1 cellular context compared by ENCODE assay signal in genomic region chr17:40362696-40363479, GRCh38.
TF ChIP-seq lines count a peak whose summit lies in the region.

No MANE protein-coding gene starts in this region.

TF ChIP-seq in GM12878, 131 proteins besides CTCF, POLR2A, EP300 and RAD21 (continued from another document and continues in another):
- 0 out of 4 replicates have a peak, but pooled peaks of 1 of the 2 experiments have one; percentile 11 for TF ChIP-seq SRF (IDR thresholded peaks at IDR 0.05; ENCODE audit: low read depth in 2 of 2, low read length in 2 of 2)
- no peak for TF ChIP-seq PBX3 (IDR thresholded peaks at IDR 0.05; ENCODE audit: insufficient replicate concordance, low read depth, low read length)
- no peak for TF ChIP-seq SREBF2 (IDR thresholded peaks at IDR 0.05; ENCODE audit: low read length)
- no peak for TF ChIP-seq HCFC1 (IDR thresholded peaks at IDR 0.05; ENCODE audit: low read length)
- TF ChIP-seq PAX5 (IDR thresholded peaks at IDR 0.05; ENCODE audit: borderline replicate concordance, low read depth, low read length): no peak
- no peak for TF ChIP-seq KAT2A (conservative IDR thresholded peaks at IDR 0.05; ENCODE audit: control insufficient read depth, low read depth, low read length)
- 0 out of 2 replicates have a peak, but pooled peaks have one; percentile 14 for TF ChIP-seq ZNF592 (IDR thresholded peaks at IDR 0.05)
- peak; percentile 86 for TF ChIP-seq GATAD2B (conservative IDR thresholded peaks at IDR 0.05; ENCODE audit: low read depth)
- TF ChIP-seq YBX1 (IDR thresholded peaks at IDR 0.05): no peak
- no peak for TF ChIP-seq MEF2A (IDR thresholded peaks at IDR 0.05; ENCODE audit: insufficient read depth, low read depth, low read length)
- no peak for TF ChIP-seq PML (IDR thresholded peaks at IDR 0.05; ENCODE audit: low read length)
- no peak for TF ChIP-seq POU2F2 (IDR thresholded peaks at IDR 0.05; ENCODE audit: borderline replicate concordance, low read depth, low read length)
- TF ChIP-seq EED (IDR thresholded peaks at IDR 0.05; ENCODE audit: low read depth): 0 out of 2 replicates have a peak, but pooled peaks have one; percentile 22
- no peak for TF ChIP-seq JUND (IDR thresholded peaks at IDR 0.05; ENCODE audit: low read depth, low read length)
- TF ChIP-seq MYC (IDR thresholded peaks at IDR 0.05; ENCODE audit: insufficient read depth, insufficient read length, insufficient replicate concordance, low read length, severe bottlenecking): no peak
- peak; percentile 82 for TF ChIP-seq IKZF1 (conservative IDR thresholded peaks at IDR 0.05)
- TF ChIP-seq EGR1 (IDR thresholded peaks at IDR 0.05; ENCODE audit: borderline replicate concordance in 1 of 2, low read depth in 2 of 2, low read length in 2 of 2): peak in 1 of 2 experiments; percentile 57; a peak in 1 of 3 replicates
- no peak for TF ChIP-seq NRF1 (conservative IDR thresholded peaks at IDR 0.05; ENCODE audit: low read depth, low read length)
- no peak for TF ChIP-seq GABPA (IDR thresholded peaks at IDR 0.05; ENCODE audit: low read depth)
- TF ChIP-seq MXI1 (IDR thresholded peaks at IDR 0.05; ENCODE audit: low read depth, low read length): 0 out of 2 replicates have a peak, but pooled peaks have one; percentile 13
- TF ChIP-seq EZH2 (IDR thresholded peaks at IDR 0.05; ENCODE audit: borderline replicate concordance, control insufficient read depth, low read depth, low read length): no peak
- TF ChIP-seq, protein P1, sequence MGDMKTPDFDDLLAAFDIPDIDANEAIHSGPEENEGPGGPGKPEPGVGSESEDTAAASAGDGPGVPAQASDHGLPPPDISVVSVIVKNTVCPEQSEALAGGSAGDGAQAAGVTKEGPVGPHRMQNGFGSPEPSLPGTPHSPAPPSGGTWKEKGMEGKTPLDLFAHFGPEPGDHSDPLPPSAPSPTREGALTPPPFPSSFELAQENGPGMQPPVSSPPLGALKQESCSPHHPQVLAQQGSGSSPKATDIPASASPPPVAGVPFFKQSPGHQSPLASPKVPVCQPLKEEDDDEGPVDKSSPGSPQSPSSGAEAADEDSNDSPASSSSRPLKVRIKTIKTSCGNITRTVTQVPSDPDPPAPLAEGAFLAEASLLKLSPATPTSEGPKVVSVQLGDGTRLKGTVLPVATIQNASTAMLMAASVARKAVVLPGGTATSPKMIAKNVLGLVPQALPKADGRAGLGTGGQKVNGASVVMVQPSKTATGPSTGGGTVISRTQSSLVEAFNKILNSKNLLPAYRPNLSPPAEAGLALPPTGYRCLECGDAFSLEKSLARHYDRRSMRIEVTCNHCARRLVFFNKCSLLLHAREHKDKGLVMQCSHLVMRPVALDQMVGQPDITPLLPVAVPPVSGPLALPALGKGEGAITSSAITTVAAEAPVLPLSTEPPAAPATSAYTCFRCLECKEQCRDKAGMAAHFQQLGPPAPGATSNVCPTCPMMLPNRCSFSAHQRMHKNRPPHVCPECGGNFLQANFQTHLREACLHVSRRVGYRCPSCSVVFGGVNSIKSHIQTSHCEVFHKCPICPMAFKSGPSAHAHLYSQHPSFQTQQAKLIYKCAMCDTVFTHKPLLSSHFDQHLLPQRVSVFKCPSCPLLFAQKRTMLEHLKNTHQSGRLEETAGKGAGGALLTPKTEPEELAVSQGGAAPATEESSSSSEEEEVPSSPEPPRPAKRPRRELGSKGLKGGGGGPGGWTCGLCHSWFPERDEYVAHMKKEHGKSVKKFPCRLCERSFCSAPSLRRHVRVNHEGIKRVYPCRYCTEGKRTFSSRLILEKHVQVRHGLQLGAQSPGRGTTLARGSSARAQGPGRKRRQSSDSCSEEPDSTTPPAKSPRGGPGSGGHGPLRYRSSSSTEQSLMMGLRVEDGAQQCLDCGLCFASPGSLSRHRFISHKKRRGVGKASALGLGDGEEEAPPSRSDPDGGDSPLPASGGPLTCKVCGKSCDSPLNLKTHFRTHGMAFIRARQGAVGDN (IDR thresholded peaks at IDR 0.05): no peak; the same call in 1 of the 2 replicates
- no peak for TF ChIP-seq ZNF384 (IDR thresholded peaks at IDR 0.05; ENCODE audit: borderline replicate concordance, low read depth, low read length)
- 0 out of 2 replicates have a peak, but pooled peaks have one; percentile 61 for TF ChIP-seq MAX (IDR thresholded peaks at IDR 0.05; ENCODE audit: low read depth, low read length)
- peak; percentile 69 for TF ChIP-seq LARP7 (IDR thresholded peaks at IDR 0.05)
- TF ChIP-seq CHD1 (IDR thresholded peaks at IDR 0.05; ENCODE audit: low read depth, low read length): no peak
- no peak for TF ChIP-seq HDGF (IDR thresholded peaks at IDR 0.05)
- peak; percentile 61; the same call in 1 of the 2 replicates for TF ChIP-seq YY1 (IDR thresholded peaks at IDR 0.05; ENCODE audit: low read depth, low read length)
- peak in 1 of 2 experiments; percentile 25; a peak in 1 of 4 replicates for TF ChIP-seq ETV6 (conservative IDR thresholded peaks at IDR 0.05 in 1 of 2, IDR thresholded peaks at IDR 0.05 in 1 of 2; ENCODE audit: borderline replicate concordance in 1 of 2, low read depth in 1 of 2)
- peak; percentile 80; the same call in 1 of the 2 replicates for TF ChIP-seq RB1 (IDR thresholded peaks at IDR 0.05; ENCODE audit: borderline replicate concordance)
- no peak for TF ChIP-seq SMAD1 (IDR thresholded peaks at IDR 0.05; ENCODE audit: low read depth, partially characterized antibody)
- TF ChIP-seq TCF7 (IDR thresholded peaks at IDR 0.05; ENCODE audit: borderline replicate concordance): no peak
- no peak for TF ChIP-seq SREBF1 (IDR thresholded peaks at IDR 0.05; ENCODE audit: low read length)
- TF ChIP-seq, protein P2, sequence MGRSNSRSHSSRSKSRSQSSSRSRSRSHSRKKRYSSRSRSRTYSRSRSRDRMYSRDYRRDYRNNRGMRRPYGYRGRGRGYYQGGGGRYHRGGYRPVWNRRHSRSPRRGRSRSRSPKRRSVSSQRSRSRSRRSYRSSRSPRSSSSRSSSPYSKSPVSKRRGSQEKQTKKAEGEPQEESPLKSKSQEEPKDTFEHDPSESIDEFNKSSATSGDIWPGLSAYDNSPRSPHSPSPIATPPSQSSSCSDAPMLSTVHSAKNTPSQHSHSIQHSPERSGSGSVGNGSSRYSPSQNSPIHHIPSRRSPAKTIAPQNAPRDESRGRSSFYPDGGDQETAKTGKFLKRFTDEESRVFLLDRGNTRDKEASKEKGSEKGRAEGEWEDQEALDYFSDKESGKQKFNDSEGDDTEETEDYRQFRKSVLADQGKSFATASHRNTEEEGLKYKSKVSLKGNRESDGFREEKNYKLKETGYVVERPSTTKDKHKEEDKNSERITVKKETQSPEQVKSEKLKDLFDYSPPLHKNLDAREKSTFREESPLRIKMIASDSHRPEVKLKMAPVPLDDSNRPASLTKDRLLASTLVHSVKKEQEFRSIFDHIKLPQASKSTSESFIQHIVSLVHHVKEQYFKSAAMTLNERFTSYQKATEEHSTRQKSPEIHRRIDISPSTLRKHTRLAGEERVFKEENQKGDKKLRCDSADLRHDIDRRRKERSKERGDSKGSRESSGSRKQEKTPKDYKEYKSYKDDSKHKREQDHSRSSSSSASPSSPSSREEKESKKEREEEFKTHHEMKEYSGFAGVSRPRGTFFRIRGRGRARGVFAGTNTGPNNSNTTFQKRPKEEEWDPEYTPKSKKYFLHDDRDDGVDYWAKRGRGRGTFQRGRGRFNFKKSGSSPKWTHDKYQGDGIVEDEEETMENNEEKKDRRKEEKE (IDR thresholded peaks at IDR 0.05): no peak
- no peak for TF ChIP-seq TBL1XR1 (IDR thresholded peaks at IDR 0.05; ENCODE audit: low read depth, low read length)
- no peak for TF ChIP-seq HSF1 (IDR thresholded peaks at IDR 0.05; ENCODE audit: low read depth, low read length)
- no peak for TF ChIP-seq MLLT1 (IDR thresholded peaks at IDR 0.05)
- TF ChIP-seq, protein P3, sequence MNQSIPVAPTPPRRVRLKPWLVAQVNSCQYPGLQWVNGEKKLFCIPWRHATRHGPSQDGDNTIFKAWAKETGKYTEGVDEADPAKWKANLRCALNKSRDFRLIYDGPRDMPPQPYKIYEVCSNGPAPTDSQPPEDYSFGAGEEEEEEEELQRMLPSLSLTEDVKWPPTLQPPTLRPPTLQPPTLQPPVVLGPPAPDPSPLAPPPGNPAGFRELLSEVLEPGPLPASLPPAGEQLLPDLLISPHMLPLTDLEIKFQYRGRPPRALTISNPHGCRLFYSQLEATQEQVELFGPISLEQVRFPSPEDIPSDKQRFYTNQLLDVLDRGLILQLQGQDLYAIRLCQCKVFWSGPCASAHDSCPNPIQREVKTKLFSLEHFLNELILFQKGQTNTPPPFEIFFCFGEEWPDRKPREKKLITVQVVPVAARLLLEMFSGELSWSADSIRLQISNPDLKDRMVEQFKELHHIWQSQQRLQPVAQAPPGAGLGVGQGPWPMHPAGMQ (IDR thresholded peaks at IDR 0.05; ENCODE audit: borderline replicate concordance): no peak
- TF ChIP-seq KDM1A (IDR thresholded peaks at IDR 0.05; ENCODE audit: borderline replicate concordance): no peak
- TF ChIP-seq, protein P4, sequence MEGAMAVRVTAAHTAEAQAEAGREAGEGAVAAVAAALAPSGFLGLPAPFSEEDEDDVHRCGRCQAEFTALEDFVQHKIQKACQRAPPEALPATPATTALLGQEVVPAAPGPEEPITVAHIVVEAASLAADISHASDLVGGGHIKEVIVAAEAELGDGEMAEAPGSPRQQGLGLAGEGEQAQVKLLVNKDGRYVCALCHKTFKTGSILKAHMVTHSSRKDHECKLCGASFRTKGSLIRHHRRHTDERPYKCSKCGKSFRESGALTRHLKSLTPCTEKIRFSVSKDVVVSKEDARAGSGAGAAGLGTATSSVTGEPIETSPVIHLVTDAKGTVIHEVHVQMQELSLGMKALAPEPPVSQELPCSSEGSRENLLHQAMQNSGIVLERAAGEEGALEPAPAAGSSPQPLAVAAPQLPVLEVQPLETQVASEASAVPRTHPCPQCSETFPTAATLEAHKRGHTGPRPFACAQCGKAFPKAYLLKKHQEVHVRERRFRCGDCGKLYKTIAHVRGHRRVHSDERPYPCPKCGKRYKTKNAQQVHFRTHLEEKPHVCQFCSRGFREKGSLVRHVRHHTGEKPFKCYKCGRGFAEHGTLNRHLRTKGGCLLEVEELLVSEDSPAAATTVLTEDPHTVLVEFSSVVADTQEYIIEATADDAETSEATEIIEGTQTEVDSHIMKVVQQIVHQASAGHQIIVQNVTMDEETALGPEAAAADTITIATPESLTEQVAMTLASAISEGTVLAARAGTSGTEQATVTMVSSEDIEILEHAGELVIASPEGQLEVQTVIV (IDR thresholded peaks at IDR 0.05; ENCODE audit: borderline replicate concordance, partially characterized antibody): no peak
- TF ChIP-seq NR2F1 (conservative IDR thresholded peaks at IDR 0.05): peak; percentile 54; the same call in 1 of the 2 replicates
- no peak for TF ChIP-seq ZZZ3 (IDR thresholded peaks at IDR 0.05; ENCODE audit: control insufficient read depth, insufficient read length, low read depth)
- no peak for TF ChIP-seq IKZF2 (IDR thresholded peaks at IDR 0.05)
